Comparison of ENCODE assay signal across 1 cellular context in the genomic region with DNA sequence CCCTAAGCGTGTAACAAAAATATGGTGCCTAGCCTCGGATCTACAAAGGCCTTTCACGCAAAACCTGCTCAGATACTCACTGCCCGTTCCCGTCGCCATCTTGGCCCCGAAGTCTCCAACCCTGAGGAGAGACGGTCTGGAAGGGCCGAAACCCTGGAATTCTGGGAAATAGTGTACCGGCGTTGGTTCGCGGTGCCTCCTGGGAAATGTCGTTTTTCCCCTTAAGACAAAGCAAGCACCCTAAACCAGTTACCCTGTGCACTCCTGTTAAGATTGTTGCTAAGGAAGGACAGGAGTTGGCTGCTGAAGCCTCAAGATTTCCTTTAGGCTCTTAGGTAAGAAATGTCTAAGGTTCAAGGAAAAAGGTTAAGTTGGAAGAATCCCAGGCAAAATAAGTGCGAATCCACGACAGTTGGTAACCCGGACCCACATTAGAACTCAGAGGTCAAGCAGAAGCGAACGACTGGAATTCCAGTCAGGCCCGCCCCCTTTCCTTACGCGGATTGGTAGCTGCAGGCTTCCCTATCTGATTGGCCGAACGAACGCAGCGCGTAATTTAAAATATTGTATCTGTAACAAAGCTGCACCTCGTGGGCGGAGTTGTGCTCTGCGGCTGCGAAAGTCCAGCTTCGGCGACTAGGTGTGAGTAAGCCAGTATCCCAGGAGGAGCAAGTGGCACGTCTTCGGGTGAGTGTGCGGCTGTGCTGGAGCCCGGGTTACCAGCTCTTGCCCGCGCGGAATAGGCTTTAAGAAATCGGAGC.
TF ChIP-seq lines count a peak whose summit lies in the region.

Gene BRD8, minus strand, starts transcription at position 115 of the 761 bp plus-strand sequence. Its CDS starts 16 bp downstream, at position 99.
Gene KIF20A, plus strand, starts transcription at position 597 of the 761 bp plus-strand sequence. CDS start 569 bp downstream, outside the sequence.

TF ChIP-seq in K562, 482 proteins besides CTCF, POLR2A, EP300 and RAD21 (continued from another document):
- TF ChIP-seq, protein P1, sequence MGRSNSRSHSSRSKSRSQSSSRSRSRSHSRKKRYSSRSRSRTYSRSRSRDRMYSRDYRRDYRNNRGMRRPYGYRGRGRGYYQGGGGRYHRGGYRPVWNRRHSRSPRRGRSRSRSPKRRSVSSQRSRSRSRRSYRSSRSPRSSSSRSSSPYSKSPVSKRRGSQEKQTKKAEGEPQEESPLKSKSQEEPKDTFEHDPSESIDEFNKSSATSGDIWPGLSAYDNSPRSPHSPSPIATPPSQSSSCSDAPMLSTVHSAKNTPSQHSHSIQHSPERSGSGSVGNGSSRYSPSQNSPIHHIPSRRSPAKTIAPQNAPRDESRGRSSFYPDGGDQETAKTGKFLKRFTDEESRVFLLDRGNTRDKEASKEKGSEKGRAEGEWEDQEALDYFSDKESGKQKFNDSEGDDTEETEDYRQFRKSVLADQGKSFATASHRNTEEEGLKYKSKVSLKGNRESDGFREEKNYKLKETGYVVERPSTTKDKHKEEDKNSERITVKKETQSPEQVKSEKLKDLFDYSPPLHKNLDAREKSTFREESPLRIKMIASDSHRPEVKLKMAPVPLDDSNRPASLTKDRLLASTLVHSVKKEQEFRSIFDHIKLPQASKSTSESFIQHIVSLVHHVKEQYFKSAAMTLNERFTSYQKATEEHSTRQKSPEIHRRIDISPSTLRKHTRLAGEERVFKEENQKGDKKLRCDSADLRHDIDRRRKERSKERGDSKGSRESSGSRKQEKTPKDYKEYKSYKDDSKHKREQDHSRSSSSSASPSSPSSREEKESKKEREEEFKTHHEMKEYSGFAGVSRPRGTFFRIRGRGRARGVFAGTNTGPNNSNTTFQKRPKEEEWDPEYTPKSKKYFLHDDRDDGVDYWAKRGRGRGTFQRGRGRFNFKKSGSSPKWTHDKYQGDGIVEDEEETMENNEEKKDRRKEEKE (IDR thresholded peaks at IDR 0.05; ENCODE audit: borderline replicate concordance in 1 of 2, control insufficient read depth in 1 of 2, low read depth in 2 of 2, low read length in 1 of 2) = no peak
- TF ChIP-seq PKNOX1 (IDR thresholded peaks at IDR 0.05) (peak; percentile 57; the same call in 1 of the 2 replicates), PREB (CRISPR knock-in tag; IDR thresholded peaks at IDR 0.05) (no peak), NR2F6 (CRISPR knock-in tag; IDR thresholded peaks at IDR 0.05) (no peak), ZNF316 (IDR thresholded peaks at IDR 0.05) (no peak), PTBP1 (IDR thresholded peaks at IDR 0.05; ENCODE audit: low read depth, low read length) (no peak), ZNF174 (CRISPR knock-in tag; IDR thresholded peaks at IDR 0.05) (no peak), POLR2AphosphoS2 (IDR thresholded peaks at IDR 0.05; ENCODE audit: low read length) (peak; percentile 85; the same call in 1 of the 2 replicates), REST (CRISPR knock-in tag; IDR thresholded peaks at IDR 0.05; ENCODE audit: low read depth) (no peak), HNRNPLL (IDR thresholded peaks at IDR 0.05; ENCODE audit: low read depth, low read length, poor library complexity, severe bottlenecking) (peak; percentile 66), PTRF (tag; IDR thresholded peaks at IDR 0.05) (no peak)
- TF ChIP-seq, protein P2, sequence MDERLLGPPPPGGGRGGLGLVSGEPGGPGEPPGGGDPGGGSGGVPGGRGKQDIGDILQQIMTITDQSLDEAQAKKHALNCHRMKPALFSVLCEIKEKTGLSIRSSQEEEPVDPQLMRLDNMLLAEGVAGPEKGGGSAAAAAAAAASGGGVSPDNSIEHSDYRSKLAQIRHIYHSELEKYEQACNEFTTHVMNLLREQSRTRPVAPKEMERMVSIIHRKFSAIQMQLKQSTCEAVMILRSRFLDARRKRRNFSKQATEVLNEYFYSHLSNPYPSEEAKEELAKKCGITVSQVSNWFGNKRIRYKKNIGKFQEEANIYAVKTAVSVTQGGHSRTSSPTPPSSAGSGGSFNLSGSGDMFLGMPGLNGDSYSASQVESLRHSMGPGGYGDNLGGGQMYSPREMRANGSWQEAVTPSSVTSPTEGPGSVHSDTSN (CRISPR knock-in tag; IDR thresholded peaks at IDR 0.05; ENCODE audit: low read depth) = no peak
- TF ChIP-seq, protein P2 (tag; conservative IDR thresholded peaks at IDR 0.05; ENCODE audit: low read depth) = no peak
